ENCODE assay signal across 8 cellular contexts in genomic region chr6:6918216-6918983, GRCh38.
A peak's percentile ranks its signal among the peaks of the same experiment; 100 is the strongest.
DNase-seq lines count a peak whose midpoint lies in the region; ATAC-seq and TF ChIP-seq lines count a peak whose summit lies in the region.

No MANE protein-coding gene starts in this region.

- 76 to 81% methylated on average over 12 of the region's 12 CpGs for WGBS in testis, 2 donors
- 46 to 47% methylated on average over 12 of the region's 12 CpGs for WGBS in esophagus squamous epithelium, 2 donors

- no peaks in the 10 kb centered on the region for H3K27me3 ChIP-seq in testis
- no peaks in the 10 kb centered on the region for H3K27me3 ChIP-seq in esophagus squamous epithelium

- H3K36me3 ChIP-seq in testis (ENCODE audit: low read depth, missing control alignments) (no peaks in the 10 kb centered on the region), esophagus squamous epithelium (no peaks in the 10 kb centered on the region)

- H3K27ac ChIP-seq in testis (no peak overlapping the region), esophagus squamous epithelium (no peak overlapping the region)

- no peak overlapping the region for H3K4me3 ChIP-seq in GM12865 (ENCODE audit: low read depth, low read length)
- no peak overlapping the region for H3K4me3 ChIP-seq in Jurkat, Clone E6-1 (ENCODE audit: low read length)
- H3K4me3 ChIP-seq in testis, result no peak overlapping the region
- H3K4me3 ChIP-seq in esophagus squamous epithelium, result no peak overlapping the region

- TF ChIP-seq POLR2A in testis (IDR thresholded peaks at IDR 0.05) (no peak), esophagus squamous epithelium (IDR thresholded peaks at IDR 0.05) (no peak)

- H3K4me1 ChIP-seq in testis (peaks cover 11% of the 10 kb centered on the region), esophagus squamous epithelium (peaks cover 8 to 61% (median 17%) of the 10 kb centered on the region in 3 donors)

- H3K9me3 ChIP-seq in testis, result no peaks in the 10 kb centered on the region
- no peaks in the 10 kb centered on the region for H3K9me3 ChIP-seq in esophagus squamous epithelium

- intact Hi-C loops in testis (cut with DNase I; ENCODE audit: low total_unique reads) (no loop called here), esophagus squamous epithelium (cut with DNase I) (no loop called here)

- peak; percentile 89 for DNase-seq in GM12865 (ENCODE audit: low read depth)
- peak; percentile 88 for DNase-seq in Jurkat, Clone E6-1 (ENCODE audit: low read depth, low spot score)
- peak; percentile 79 for DNase-seq in activated CD8-positive, alpha-beta memory T cell treated with anti-CD3 and anti-CD28 coated beads, Interleukin-2, amount 50 U/mL, for 48 hours
- peak; percentile 58 for DNase-seq in myocyte (ENCODE audit: low read depth)
- no peak for DNase-seq in testis
- DNase-seq in esophagus squamous epithelium (lab: John Stamatoyannopoulos, UW), result no peak
- no peak for DNase-seq in mesenteric fat pad (ENCODE audit: low spot score)

- TF ChIP-seq CTCF in GM12865 (IDR thresholded peaks at IDR 0.05; ENCODE audit: insufficient read depth, low read depth, low read length, missing control alignments) (no peak), testis (IDR thresholded peaks at IDR 0.05) (no peak), esophagus squamous epithelium (IDR thresholded peaks at IDR 0.05) (no peak)

- peak; percentile 86 for ATAC-seq in GM21576 (IDR thresholded peaks at IDR 0.05; ENCODE audit: unreplicated experiment)

Comparison
In these comparisons a context has a peak if more than half of its experiments do, and no peak if none do; other contexts are left out.
1. DNase-seq: peak in GM12865 (single experiment), Jurkat, Clone E6-1 (single experiment), activated CD8-positive, alpha-beta memory T cell treated with anti-CD3 and anti-CD28 coated beads, Interleukin-2, amount 50 U/mL, for 48 hours (single experiment) and myocyte (single experiment); none in testis (single experiment), esophagus squamous epithelium (single experiment) and mesenteric fat pad (single experiment).